ENCODE assay signal across 11 cellular contexts in the genomic region with DNA sequence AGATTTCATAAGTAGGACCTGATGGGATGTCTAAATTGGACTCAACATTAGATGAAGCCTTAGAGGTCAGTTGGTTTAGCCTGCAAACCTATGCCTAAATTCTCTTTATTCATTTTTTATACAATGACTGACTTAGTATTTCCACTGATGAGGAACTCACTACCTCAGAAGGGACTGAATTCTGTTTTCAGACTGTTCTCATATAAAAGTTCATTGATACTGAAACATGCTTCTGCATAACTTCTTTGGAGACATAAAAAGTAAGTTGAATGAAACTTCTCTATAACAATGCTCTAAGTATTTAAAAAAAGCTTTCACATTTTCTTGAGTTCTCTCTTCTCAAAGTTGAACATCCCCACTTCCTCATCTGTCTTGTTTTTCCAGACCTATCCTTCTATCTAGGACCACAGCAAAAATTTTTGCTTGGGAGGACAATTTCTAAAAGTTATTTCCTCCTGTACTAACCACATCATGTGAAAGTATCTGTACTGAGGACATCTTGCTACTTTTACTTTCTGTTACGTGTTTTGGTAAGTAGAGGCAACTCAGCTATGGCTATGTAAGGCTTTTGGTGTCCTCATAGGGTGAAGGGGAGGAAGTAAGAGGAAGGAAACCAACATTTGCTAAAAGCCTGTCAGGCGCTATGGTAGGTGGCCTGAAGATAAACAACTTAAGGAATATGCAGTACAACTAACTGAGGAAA.
DNase-seq lines count a peak whose midpoint lies in the region; ATAC-seq and TF ChIP-seq lines count a peak whose summit lies in the region.
"Had no signal": no experiment of that assay in that cellular context is flagged by ENCODE, and none has a peak within 500 bp of the region (broad histone marks: within the 10 kb centered on the region; RNA-seq: fewer than 3 reads in every experiment).

No MANE protein-coding gene starts in this region.

- peaks cover 9% of the 10 kb centered on the region for H4K20me1 ChIP-seq in neural progenitor cell (ENCODE audit: low read depth)

- no peaks in the 10 kb centered on the region for H3K9me3 Mint-ChIP-seq in activated CD4-positive, alpha-beta T cell treated with anti-CD3 and anti-CD28 coated beads, Interleukin-2, amount 10 ng/mL, durations not matched to agents 7 days and 5 days
- H3K9me3 Mint-ChIP-seq in activated CD8-positive, alpha-beta T cell treated with anti-CD3 and anti-CD28 coated beads, Interleukin-2, amount 10 ng/mL, durations not matched to agents 7 days and 5 days (ENCODE audit: insufficient read depth), result no peaks in the 10 kb centered on the region
- no peaks in the 10 kb centered on the region for H3K9me3 Mint-ChIP-seq in stimulated activated memory B cell treated with anti-CD40 and anti-IgM and Interleukin-4, amounts not matched to agents 10 μg/mL and 1 μg/mL and 100 μg/mL, for 72 hours
- no peaks in the 10 kb centered on the region for H3K9me3 Mint-ChIP-seq in neural progenitor cell
- H3K9me3 Mint-ChIP-seq: H9, type B pancreatic cell had no signal

- H2AFZ ChIP-seq in neural progenitor cell (replicated peaks), result no peak overlapping the region

- H3K4me3 ChIP-seq in Peyer's patch (no peak overlapping the region), neural progenitor cell (no peak overlapping the region)

- H3K4me2 ChIP-seq in neural progenitor cell, result no peak overlapping the region

- no peaks in the 10 kb centered on the region for H3K9me3 ChIP-seq in Peyer's patch
- no peaks in the 10 kb centered on the region for H3K9me3 ChIP-seq in neural progenitor cell (ENCODE audit: low read depth)

- no peaks in the 10 kb centered on the region for H3K27me3 Mint-ChIP-seq in activated CD4-positive, alpha-beta T cell treated with anti-CD3 and anti-CD28 coated beads, Interleukin-2, amount 10 ng/mL, durations not matched to agents 7 days and 5 days
- H3K27me3 Mint-ChIP-seq in activated CD8-positive, alpha-beta T cell treated with anti-CD3 and anti-CD28 coated beads, Interleukin-2, amount 10 ng/mL, durations not matched to agents 7 days and 5 days (ENCODE audit: low read depth), result no peaks in the 10 kb centered on the region
- H3K27me3 Mint-ChIP-seq in stimulated activated memory B cell treated with anti-CD40 and anti-IgM and Interleukin-4, amounts not matched to agents 10 μg/mL and 1 μg/mL and 100 μg/mL, for 72 hours, result no peaks in the 10 kb centered on the region
- no peaks in the 10 kb centered on the region for H3K27me3 Mint-ChIP-seq in neural progenitor cell (ENCODE audit: insufficient read depth, low read depth)
- H3K27me3 Mint-ChIP-seq: type B pancreatic cell had no signal

- H3K27me3 ChIP-seq in Peyer's patch, result no peaks in the 10 kb centered on the region
- no peaks in the 10 kb centered on the region for H3K27me3 ChIP-seq in neural progenitor cell

- H3K27ac Mint-ChIP-seq in activated CD4-positive, alpha-beta T cell treated with anti-CD3 and anti-CD28 coated beads, Interleukin-2, amount 10 ng/mL, durations not matched to agents 7 days and 5 days, result peak overlapping the region; percentile 93
- H3K27ac Mint-ChIP-seq in activated CD8-positive, alpha-beta T cell treated with anti-CD3 and anti-CD28 coated beads, Interleukin-2, amount 10 ng/mL, durations not matched to agents 7 days and 5 days, result peak overlapping the region; percentile 86
- H3K27ac Mint-ChIP-seq in stimulated activated memory B cell treated with anti-CD40 and anti-IgM and Interleukin-4, amounts not matched to agents 10 μg/mL and 1 μg/mL and 100 μg/mL, for 72 hours, result peak overlapping the region; percentile 91
- no peak overlapping the region for H3K27ac Mint-ChIP-seq in neural progenitor cell
- H3K27ac Mint-ChIP-seq: H9, type B pancreatic cell had no signal

- POLR2A ChIA-PET in activated CD4-positive, alpha-beta T cell treated with anti-CD3 and anti-CD28 coated beads, Interleukin-2, amount 10 ng/mL, durations not matched to agents 7 days and 5 days (lab: Charles Lee), result no interaction called here
- POLR2A ChIA-PET in activated CD8-positive, alpha-beta T cell treated with anti-CD3 and anti-CD28 coated beads, Interleukin-2, amount 10 ng/mL, durations not matched to agents 7 days and 5 days (lab: Charles Lee), result interaction anchor here (1.2 to 2.2 kb wide), 2 partner anchors 62 to 64 kb away, joined by 3 to 8 read pairs; a partner anchor contains a TSS

- peaks cover 39% of the 10 kb centered on the region for H3K36me3 Mint-ChIP-seq in activated CD4-positive, alpha-beta T cell treated with anti-CD3 and anti-CD28 coated beads, Interleukin-2, amount 10 ng/mL, durations not matched to agents 7 days and 5 days (ENCODE audit: low read depth)
- peaks cover 41% of the 10 kb centered on the region for H3K36me3 Mint-ChIP-seq in activated CD8-positive, alpha-beta T cell treated with anti-CD3 and anti-CD28 coated beads, Interleukin-2, amount 10 ng/mL, durations not matched to agents 7 days and 5 days (ENCODE audit: low read depth)
- peaks cover 57% of the 10 kb centered on the region for H3K36me3 Mint-ChIP-seq in stimulated activated memory B cell treated with anti-CD40 and anti-IgM and Interleukin-4, amounts not matched to agents 10 μg/mL and 1 μg/mL and 100 μg/mL, for 72 hours
- H3K36me3 Mint-ChIP-seq in neural progenitor cell, result peaks cover 21% of the 10 kb centered on the region

- TF ChIP-seq POLR2A in Peyer's patch (IDR thresholded peaks at IDR 0.05), result no peak

- CTCF ChIA-PET in activated CD4-positive, alpha-beta T cell treated with anti-CD3 and anti-CD28 coated beads, Interleukin-2, amount 10 ng/mL, durations not matched to agents 7 days and 5 days (lab: Charles Lee), result no interaction called here
- CTCF ChIA-PET in activated CD8-positive, alpha-beta T cell treated with anti-CD3 and anti-CD28 coated beads, Interleukin-2, amount 10 ng/mL, durations not matched to agents 7 days and 5 days (lab: Charles Lee), result interaction anchor here (0.8 to 5.2 kb wide), 3 partner anchors 55 to 127 kb away, joined by 3 to 21 read pairs (median 5); no protein-coding TSS in a partner anchor

- peak overlapping the region; percentile 46 for H3K4me3 Mint-ChIP-seq in activated CD4-positive, alpha-beta T cell treated with anti-CD3 and anti-CD28 coated beads, Interleukin-2, amount 10 ng/mL, durations not matched to agents 7 days and 5 days
- peak overlapping the region; percentile 60 for H3K4me3 Mint-ChIP-seq in activated CD8-positive, alpha-beta T cell treated with anti-CD3 and anti-CD28 coated beads, Interleukin-2, amount 10 ng/mL, durations not matched to agents 7 days and 5 days
- H3K4me3 Mint-ChIP-seq in stimulated activated memory B cell treated with anti-CD40 and anti-IgM and Interleukin-4, amounts not matched to agents 10 μg/mL and 1 μg/mL and 100 μg/mL, for 72 hours, result peak overlapping the region; percentile 51
- H3K4me3 Mint-ChIP-seq in neural progenitor cell, result no peak overlapping the region
- H3K4me3 Mint-ChIP-seq: H9, type B pancreatic cell had no signal

- peak; percentile 55 for ATAC-seq in HG03025 (IDR thresholded peaks at IDR 0.05; ENCODE audit: low FRiP score, unreplicated experiment)
- peak; percentile 98 for ATAC-seq in activated CD8-positive, alpha-beta T cell treated with anti-CD3 and anti-CD28 coated beads, Interleukin-2, amount 10 ng/mL, durations not matched to agents 7 days and 5 days
- peak; percentile 55 for ATAC-seq in stimulated activated memory B cell treated with anti-CD40 and anti-IgM and Interleukin-4, amounts not matched to agents 10 μg/mL and 1 μg/mL and 100 μg/mL, for 72 hours

- DNase-seq in activated CD4-positive, alpha-beta T cell treated with anti-CD3 and anti-CD28 coated beads, Interleukin-2, amount 10 ng/mL, durations not matched to agents 7 days and 5 days, result peak; percentile 26
- no peak for DNase-seq in activated CD4-positive, alpha-beta T cell treated with anti-CD3 and anti-CD28 coated beads, Interleukin-2, amount 50 U/mL, for 4 hours
- peak; percentile 37 for DNase-seq in activated CD8-positive, alpha-beta T cell treated with anti-CD3 and anti-CD28 coated beads, Interleukin-2, amount 10 ng/mL, durations not matched to agents 7 days and 5 days
- DNase-seq in UCSD-AML1 (lab: John Stamatoyannopoulos, UW; ENCODE audit: unreplicated experiment), result no peak
- DNase-seq in Peyer's patch, result no peak
- no peak for DNase-seq in neural progenitor cell (ENCODE audit: low spot score)
- DNase-seq: foreskin melanocyte, H9 had no signal

- no peak overlapping the region for H3K9ac ChIP-seq in neural progenitor cell

- peaks cover 0 to 3% (median 0%) of the 10 kb centered on the region in 4 donors for H3K4me1 ChIP-seq in Peyer's patch
- H3K4me1 ChIP-seq in neural progenitor cell, result peaks cover 5% of the 10 kb centered on the region

- TF ChIP-seq CTCF in Peyer's patch (IDR thresholded peaks at IDR 0.05) (no peak), neural progenitor cell (IDR thresholded peaks at IDR 0.05) (no peak)

- H3K4me1 Mint-ChIP-seq in activated CD4-positive, alpha-beta T cell treated with anti-CD3 and anti-CD28 coated beads, Interleukin-2, amount 10 ng/mL, durations not matched to agents 7 days and 5 days, result peaks cover 30% of the 10 kb centered on the region
- peaks cover 28% of the 10 kb centered on the region for H3K4me1 Mint-ChIP-seq in activated CD8-positive, alpha-beta T cell treated with anti-CD3 and anti-CD28 coated beads, Interleukin-2, amount 10 ng/mL, durations not matched to agents 7 days and 5 days (ENCODE audit: low read depth)
- peaks cover 13% of the 10 kb centered on the region for H3K4me1 Mint-ChIP-seq in stimulated activated memory B cell treated with anti-CD40 and anti-IgM and Interleukin-4, amounts not matched to agents 10 μg/mL and 1 μg/mL and 100 μg/mL, for 72 hours
- peaks cover 6% of the 10 kb centered on the region for H3K4me1 Mint-ChIP-seq in neural progenitor cell
- H3K4me1 Mint-ChIP-seq: H9 had no signal

- H3K36me3 ChIP-seq in Peyer's patch, result peaks cover 0 to 49% (median 0%) of the 10 kb centered on the region in 3 donors
- H3K36me3 ChIP-seq in neural progenitor cell, result peaks cover 17% of the 10 kb centered on the region

- H3K27ac ChIP-seq in Peyer's patch (peak overlapping the region in 1 of 4 donors; percentile 13), neural progenitor cell (no peak overlapping the region)

- H3F3A ChIP-seq in neural progenitor cell (ENCODE audit: low read depth), result peaks cover 15% of the 10 kb centered on the region

- no peaks in the 10 kb centered on the region for H3K79me2 ChIP-seq in neural progenitor cell (ENCODE audit: low read depth)

Comparison
In these comparisons a context has a peak if more than half of its experiments do, and no peak if none do; other contexts are left out.
1. DNase-seq: peak in activated CD4-positive, alpha-beta T cell treated with anti-CD3 and anti-CD28 coated beads, Interleukin-2, amount 10 ng/mL, durations not matched to agents 7 days and 5 days (single experiment) and activated CD8-positive, alpha-beta T cell treated with anti-CD3 and anti-CD28 coated beads, Interleukin-2, amount 10 ng/mL, durations not matched to agents 7 days and 5 days (single experiment); none in activated CD4-positive, alpha-beta T cell treated with anti-CD3 and anti-CD28 coated beads, Interleukin-2, amount 50 U/mL, for 4 hours (0 of 2), UCSD-AML1 (single experiment), Peyer's patch (0 of 3) and neural progenitor cell (single experiment).
2. Peak in every context shown above with its lines, with median percentiles within 50 percentile points of each other: ATAC-seq.